Comparison of ENCODE assay signal across 1 cellular context in the genomic region with DNA sequence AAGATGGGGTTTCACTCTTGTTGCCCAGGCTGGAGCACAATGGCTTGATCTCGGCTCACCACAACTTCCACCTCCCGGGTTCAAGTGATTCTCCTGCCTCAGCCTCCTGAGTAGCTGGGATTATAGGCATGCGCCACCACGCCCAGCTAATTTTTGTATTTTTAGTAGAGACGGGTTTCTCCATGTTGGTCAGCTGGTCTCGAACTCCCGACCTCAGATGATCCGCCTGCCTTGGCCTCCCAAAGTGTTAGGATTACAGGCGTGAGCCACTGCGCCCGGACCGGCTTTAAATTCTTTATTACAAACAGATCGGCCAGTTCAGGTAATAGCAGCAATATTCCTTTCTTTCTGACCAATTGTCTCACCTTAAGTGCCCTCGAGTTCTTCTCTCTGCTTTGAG. TPM values are rescaled to one million over a fixed set of nuclear protein-coding genes. Genes with fewer than 3 reads are reported as not detected.
"Had no signal": no experiment of that assay in that cellular context is flagged by ENCODE, and none has a peak within 500 bp of the region (broad histone marks: within the 10 kb centered on the region; RNA-seq: fewer than 3 reads in every experiment).

No MANE protein-coding gene starts in this region.

RNA-seq across cellular contexts. Expression of a gene that starts 39.4 kb away (rescaled TPM):
- total RNA-seq: NCI-H460 had no signal
